1 cellular context compared by ENCODE assay signal in the genomic region with DNA sequence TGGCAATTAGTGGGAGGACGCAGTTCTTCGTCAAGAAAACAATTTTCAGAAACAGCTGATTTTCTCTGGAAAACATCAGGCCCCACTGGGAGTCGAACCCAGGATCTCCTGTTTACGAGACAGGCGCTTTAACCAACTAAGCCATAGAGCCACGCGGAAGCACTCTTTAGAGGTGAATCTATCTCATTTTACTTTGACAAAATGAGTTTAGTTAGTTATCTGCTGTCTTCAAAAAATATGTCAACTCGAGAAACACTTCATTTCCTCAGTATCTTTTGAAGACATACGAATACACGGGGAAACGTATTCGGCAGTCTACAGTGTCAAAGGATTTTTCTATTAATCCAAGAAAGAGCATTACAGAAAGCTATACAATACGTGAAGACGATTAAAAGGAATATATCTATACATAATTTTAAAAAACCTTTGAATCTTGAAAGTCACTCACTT.
TF ChIP-seq lines count a peak whose summit lies in the region.

No MANE protein-coding gene starts in this region.

TF ChIP-seq in HepG2, 621 proteins besides CTCF, POLR2A, EP300 and RAD21 (continued from another document):
- TF ChIP-seq, protein P1, sequence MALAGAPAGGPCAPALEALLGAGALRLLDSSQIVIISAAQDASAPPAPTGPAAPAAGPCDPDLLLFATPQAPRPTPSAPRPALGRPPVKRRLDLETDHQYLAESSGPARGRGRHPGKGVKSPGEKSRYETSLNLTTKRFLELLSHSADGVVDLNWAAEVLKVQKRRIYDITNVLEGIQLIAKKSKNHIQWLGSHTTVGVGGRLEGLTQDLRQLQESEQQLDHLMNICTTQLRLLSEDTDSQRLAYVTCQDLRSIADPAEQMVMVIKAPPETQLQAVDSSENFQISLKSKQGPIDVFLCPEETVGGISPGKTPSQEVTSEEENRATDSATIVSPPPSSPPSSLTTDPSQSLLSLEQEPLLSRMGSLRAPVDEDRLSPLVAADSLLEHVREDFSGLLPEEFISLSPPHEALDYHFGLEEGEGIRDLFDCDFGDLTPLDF (CRISPR knock-in tag; IDR thresholded peaks at IDR 0.05): peak; percentile 58; the same call in 1 of the 2 replicates
- TF ChIP-seq, protein P2, sequence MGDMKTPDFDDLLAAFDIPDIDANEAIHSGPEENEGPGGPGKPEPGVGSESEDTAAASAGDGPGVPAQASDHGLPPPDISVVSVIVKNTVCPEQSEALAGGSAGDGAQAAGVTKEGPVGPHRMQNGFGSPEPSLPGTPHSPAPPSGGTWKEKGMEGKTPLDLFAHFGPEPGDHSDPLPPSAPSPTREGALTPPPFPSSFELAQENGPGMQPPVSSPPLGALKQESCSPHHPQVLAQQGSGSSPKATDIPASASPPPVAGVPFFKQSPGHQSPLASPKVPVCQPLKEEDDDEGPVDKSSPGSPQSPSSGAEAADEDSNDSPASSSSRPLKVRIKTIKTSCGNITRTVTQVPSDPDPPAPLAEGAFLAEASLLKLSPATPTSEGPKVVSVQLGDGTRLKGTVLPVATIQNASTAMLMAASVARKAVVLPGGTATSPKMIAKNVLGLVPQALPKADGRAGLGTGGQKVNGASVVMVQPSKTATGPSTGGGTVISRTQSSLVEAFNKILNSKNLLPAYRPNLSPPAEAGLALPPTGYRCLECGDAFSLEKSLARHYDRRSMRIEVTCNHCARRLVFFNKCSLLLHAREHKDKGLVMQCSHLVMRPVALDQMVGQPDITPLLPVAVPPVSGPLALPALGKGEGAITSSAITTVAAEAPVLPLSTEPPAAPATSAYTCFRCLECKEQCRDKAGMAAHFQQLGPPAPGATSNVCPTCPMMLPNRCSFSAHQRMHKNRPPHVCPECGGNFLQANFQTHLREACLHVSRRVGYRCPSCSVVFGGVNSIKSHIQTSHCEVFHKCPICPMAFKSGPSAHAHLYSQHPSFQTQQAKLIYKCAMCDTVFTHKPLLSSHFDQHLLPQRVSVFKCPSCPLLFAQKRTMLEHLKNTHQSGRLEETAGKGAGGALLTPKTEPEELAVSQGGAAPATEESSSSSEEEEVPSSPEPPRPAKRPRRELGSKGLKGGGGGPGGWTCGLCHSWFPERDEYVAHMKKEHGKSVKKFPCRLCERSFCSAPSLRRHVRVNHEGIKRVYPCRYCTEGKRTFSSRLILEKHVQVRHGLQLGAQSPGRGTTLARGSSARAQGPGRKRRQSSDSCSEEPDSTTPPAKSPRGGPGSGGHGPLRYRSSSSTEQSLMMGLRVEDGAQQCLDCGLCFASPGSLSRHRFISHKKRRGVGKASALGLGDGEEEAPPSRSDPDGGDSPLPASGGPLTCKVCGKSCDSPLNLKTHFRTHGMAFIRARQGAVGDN (CRISPR knock-in tag; IDR thresholded peaks at IDR 0.05): no peak
- TF ChIP-seq ZNF878 (CRISPR knock-in tag; IDR thresholded peaks at IDR 0.05) (peak; percentile 21; the same call in 1 of the 2 replicates), NFIC (IDR thresholded peaks at IDR 0.05; ENCODE audit: low read length) (peak; percentile 56; the same call in 1 of the 2 replicates), ARID2 (CRISPR knock-in tag; IDR thresholded peaks at IDR 0.05; ENCODE audit: borderline replicate concordance) (no peak), ZNF337 (CRISPR knock-in tag; IDR thresholded peaks at IDR 0.05; ENCODE audit: borderline replicate concordance, low read depth) (no peak), SOX13 (IDR thresholded peaks at IDR 0.05) (no peak), SOX13 (CRISPR knock-in tag; conservative IDR thresholded peaks at IDR 0.05 in 1 of 2, IDR thresholded peaks at IDR 0.05 in 1 of 2) (no peak; a peak in 1 of 4 replicates), MAF1 (CRISPR knock-in tag; IDR thresholded peaks at IDR 0.05; ENCODE audit: borderline replicate concordance) (0 out of 2 replicates have a peak, but pooled peaks have one; percentile 69), HOXD1 (CRISPR knock-in tag; IDR thresholded peaks at IDR 0.05) (no peak), MIER2 (CRISPR knock-in tag; IDR thresholded peaks at IDR 0.05) (peak; percentile 46; the same call in 1 of the 2 replicates)
- TF ChIP-seq, protein P3, sequence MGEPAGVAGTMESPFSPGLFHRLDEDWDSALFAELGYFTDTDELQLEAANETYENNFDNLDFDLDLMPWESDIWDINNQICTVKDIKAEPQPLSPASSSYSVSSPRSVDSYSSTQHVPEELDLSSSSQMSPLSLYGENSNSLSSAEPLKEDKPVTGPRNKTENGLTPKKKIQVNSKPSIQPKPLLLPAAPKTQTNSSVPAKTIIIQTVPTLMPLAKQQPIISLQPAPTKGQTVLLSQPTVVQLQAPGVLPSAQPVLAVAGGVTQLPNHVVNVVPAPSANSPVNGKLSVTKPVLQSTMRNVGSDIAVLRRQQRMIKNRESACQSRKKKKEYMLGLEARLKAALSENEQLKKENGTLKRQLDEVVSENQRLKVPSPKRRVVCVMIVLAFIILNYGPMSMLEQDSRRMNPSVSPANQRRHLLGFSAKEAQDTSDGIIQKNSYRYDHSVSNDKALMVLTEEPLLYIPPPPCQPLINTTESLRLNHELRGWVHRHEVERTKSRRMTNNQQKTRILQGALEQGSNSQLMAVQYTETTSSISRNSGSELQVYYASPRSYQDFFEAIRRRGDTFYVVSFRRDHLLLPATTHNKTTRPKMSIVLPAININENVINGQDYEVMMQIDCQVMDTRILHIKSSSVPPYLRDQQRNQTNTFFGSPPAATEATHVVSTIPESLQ (CRISPR knock-in tag; conservative IDR thresholded peaks at IDR 0.05): no peak
- TF ChIP-seq, protein P4, sequence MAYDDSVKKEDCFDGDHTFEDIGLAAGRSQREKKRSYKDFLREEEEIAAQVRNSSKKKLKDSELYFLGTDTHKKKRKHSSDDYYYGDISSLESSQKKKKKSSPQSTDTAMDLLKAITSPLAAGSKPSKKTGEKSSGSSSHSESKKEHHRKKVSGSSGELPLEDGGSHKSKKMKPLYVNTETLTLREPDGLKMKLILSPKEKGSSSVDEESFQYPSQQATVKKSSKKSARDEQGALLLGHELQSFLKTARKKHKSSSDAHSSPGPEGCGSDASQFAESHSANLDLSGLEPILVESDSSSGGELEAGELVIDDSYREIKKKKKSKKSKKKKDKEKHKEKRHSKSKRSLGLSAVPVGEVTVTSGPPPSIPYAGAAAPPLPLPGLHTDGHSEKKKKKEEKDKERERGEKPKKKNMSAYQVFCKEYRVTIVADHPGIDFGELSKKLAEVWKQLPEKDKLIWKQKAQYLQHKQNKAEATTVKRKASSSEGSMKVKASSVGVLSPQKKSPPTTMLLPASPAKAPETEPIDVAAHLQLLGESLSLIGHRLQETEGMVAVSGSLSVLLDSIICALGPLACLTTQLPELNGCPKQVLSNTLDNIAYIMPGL (CRISPR knock-in tag; IDR thresholded peaks at IDR 0.05; ENCODE audit: borderline replicate concordance in 1 of 2, low read depth in 1 of 2): peak; percentile 96 to 97
